ENCODE assay signal across 35 cellular contexts in the genomic region with DNA sequence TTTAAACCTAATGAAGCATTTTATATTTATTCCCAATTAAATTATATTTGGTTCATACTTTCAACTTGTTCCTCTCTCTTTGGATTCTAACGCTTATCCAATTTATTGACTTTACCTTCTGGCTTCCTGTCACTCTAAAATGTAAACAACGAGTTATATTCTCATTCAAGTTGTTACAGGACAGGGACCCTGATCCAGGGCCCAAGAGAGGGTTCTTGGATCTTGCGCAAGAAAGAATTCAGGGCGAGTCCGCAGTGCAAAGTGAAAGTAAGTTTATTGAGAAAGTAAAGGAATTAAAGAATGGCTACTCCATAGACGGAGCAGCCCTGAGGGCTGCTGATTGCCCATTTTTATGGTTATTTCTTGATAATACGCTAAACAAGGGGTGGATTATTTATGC.
"Had no signal": no experiment of that assay in that cellular context is flagged by ENCODE, and none has a peak within 500 bp of the region (broad histone marks: within the 10 kb centered on the region; RNA-seq: fewer than 3 reads in every experiment).

No MANE protein-coding gene starts in this region.

- H3K27me3 ChIP-seq: adrenal gland, body of pancreas, cardiac muscle cell, dorsolateral prefrontal cortex, gastroesophageal sphincter, right atrium auricular region, spleen, uterus had no signal

- H3K4me1 Mint-ChIP-seq: activated naive CD8-positive, alpha-beta T cell treated with anti-CD3 and anti-CD28 coated beads for 36 hours; mesothelial cell of epicardium; naive thymus-derived CD4-positive, alpha-beta T cell; neural crest cell had no signal

- H3K36me3 Mint-ChIP-seq: activated naive CD8-positive, alpha-beta T cell treated with anti-CD3 and anti-CD28 coated beads for 36 hours; mesothelial cell of epicardium; type B pancreatic cell had no signal

- FAIRE-seq: kidney had no signal

- H3K27me3 Mint-ChIP-seq: activated naive CD8-positive, alpha-beta T cell treated with anti-CD3 and anti-CD28 coated beads for 36 hours; naive thymus-derived CD4-positive, alpha-beta T cell; type B pancreatic cell had no signal

- H3K27ac Mint-ChIP-seq: activated naive CD8-positive, alpha-beta T cell treated with anti-CD3 and anti-CD28 coated beads for 36 hours; mesothelial cell of epicardium; naive thymus-derived CD4-positive, alpha-beta T cell; T-helper 2 cell treated with Interferon-gamma antibody and Interleukin-4, amounts not matched to agents 5 μg/mL and 100 μg/mL, for 36 hours; type B pancreatic cell had no signal

- H2AFZ ChIP-seq: parathyroid adenoma had no signal

- H3K36me3 ChIP-seq: adrenal gland, cardiac muscle cell, gastroesophageal sphincter, right atrium auricular region, spleen, thoracic aorta, uterus, WERI-Rb-1 had no signal

- H3K27ac ChIP-seq: adrenal gland, body of pancreas, cardiac muscle cell, coronary artery, dorsolateral prefrontal cortex, gastroesophageal sphincter, parathyroid adenoma, right atrium auricular region, spleen, thoracic aorta, uterus, WERI-Rb-1 had no signal

- H3K4me1 ChIP-seq: adrenal gland, body of pancreas, gastroesophageal sphincter, parathyroid adenoma, right atrium auricular region, spleen, uterus had no signal

- ATAC-seq: activated CD4-positive, CD25-positive, alpha-beta regulatory T cell treated with anti-CD3 and anti-CD28 coated beads, Interleukin-2, amount 50 U/mL, for 24 hours; body of pancreas; gastroesophageal sphincter; left colon; naive thymus-derived CD4-positive, alpha-beta T cell had no signal

- H3K9me3 Mint-ChIP-seq: activated naive CD8-positive, alpha-beta T cell treated with anti-CD3 and anti-CD28 coated beads for 36 hours had no signal

- H3K9ac ChIP-seq: parathyroid adenoma had no signal

- H3K9me3 ChIP-seq: adrenal gland, body of pancreas, right atrium auricular region, thoracic aorta, uterus had no signal

- H3K4me3 Mint-ChIP-seq: activated naive CD8-positive, alpha-beta T cell treated with anti-CD3 and anti-CD28 coated beads for 36 hours; mesothelial cell of epicardium; naive thymus-derived CD4-positive, alpha-beta T cell; neural crest cell; T-helper 2 cell treated with Interferon-gamma antibody and Interleukin-4, amounts not matched to agents 5 μg/mL and 100 μg/mL, for 36 hours; type B pancreatic cell had no signal

- H3K79me2 ChIP-seq: parathyroid adenoma had no signal

- DNase-seq: activated CD4-positive, alpha-beta T cell treated with anti-CD3 and anti-CD28 coated beads for 48 hours; activated CD4-positive, alpha-beta T cell treated with anti-CD3 and anti-CD28 coated beads, Interleukin-2, amount 50 U/mL, for 48 hours; activated CD8-positive, alpha-beta memory T cell treated with anti-CD3 and anti-CD28 coated beads for 24 hours; activated effector memory CD4-positive, alpha-beta T cell treated with Interleukin-2 at 50 U/mL for 16 hours; activated naive CD4-positive, alpha-beta T cell treated with Interleukin-2 at 50 U/mL for 16 hours; activated naive CD8-positive, alpha-beta T cell treated with anti-CD3 and anti-CD28 coated beads for 36 hours; adrenal gland; aorta; body of pancreas; cerebellar nuclear complex; dorsolateral prefrontal cortex; effector memory CD4-positive, alpha-beta T cell; erythroblast; head of caudate nucleus; hippocampal formation; kidney; left colon; naive thymus-derived CD4-positive, alpha-beta T cell; occipital lobe; spleen; stimulated activated CD4-positive, alpha-beta T cell treated with anti-CD3 and anti-CD28 coated beads, Interleukin-2, amount 100 ng/mL, for 48 hours; stimulated activated naive CD4-positive, alpha-beta T cell treated with Interleukin-2 at 50 U/mL for 16 hours; uterus; WERI-Rb-1 had no signal

- H3K4me3 ChIP-seq: adrenal gland, body of pancreas, cardiac muscle cell, coronary artery, dorsolateral prefrontal cortex, gastroesophageal sphincter, right atrium auricular region, spleen, thoracic aorta, uterus had no signal
